19 cellular contexts compared by ENCODE assay signal in genomic region chr10:126634347-126634746, GRCh38. TPM values are rescaled to one million over a fixed set of nuclear protein-coding genes. Genes with fewer than 3 reads are reported as not detected.
DNase-seq lines count a peak whose midpoint lies in the region; ATAC-seq and TF ChIP-seq lines count a peak whose summit lies in the region.
"Had no signal": no experiment of that assay in that cellular context is flagged by ENCODE, and none has a peak within 500 bp of the region (broad histone marks: within the 10 kb centered on the region; RNA-seq: fewer than 3 reads in every experiment).

No MANE protein-coding gene starts in this region.

- H3K4me1 ChIP-seq in ascending aorta, result no peaks in the 10 kb centered on the region
- H3K4me1 ChIP-seq in right cardiac atrium (ENCODE audit: control insufficient read depth, insufficient read depth, low read length), result no peaks in the 10 kb centered on the region
- H3K4me1 ChIP-seq: A549, HAP-1 had no signal

- intact Hi-C loops in ascending aorta (cut with DNase I), result no loop called here
- intact Hi-C loops in right cardiac atrium (cut with DNase I), result no loop called here

- TF ChIP-seq CTCF in VCaP (conservative IDR thresholded peaks at IDR 0.05), result no peak
- no peak for TF ChIP-seq CTCF in ascending aorta (IDR thresholded peaks at IDR 0.05)

- no peaks in the 10 kb centered on the region for H3K9me3 ChIP-seq in ascending aorta
- H3K9me3 ChIP-seq in right cardiac atrium (ENCODE audit: control insufficient read depth, low read length), result no peaks in the 10 kb centered on the region
- H3K9me3 ChIP-seq: A549, HAP-1 had no signal

- no peak overlapping the region for H3K4me3 ChIP-seq in ascending aorta
- no peak overlapping the region for H3K4me3 ChIP-seq in right cardiac atrium (ENCODE audit: low read length)
- H3K4me3 ChIP-seq: A549, GM23248, HAP-1 had no signal

- H3K27me3 ChIP-seq in ascending aorta, result no peaks in the 10 kb centered on the region
- no peaks in the 10 kb centered on the region for H3K27me3 ChIP-seq in right cardiac atrium (ENCODE audit: control insufficient read depth, insufficient read depth)

- ATAC-seq in right cardiac atrium, result no peak
- ATAC-seq: A549 had no signal

- H3K36me3 ChIP-seq in ascending aorta, result no peaks in the 10 kb centered on the region
- H3K36me3 ChIP-seq: HAP-1 had no signal

- WGBS in right cardiac atrium, result 94% methylated on average over 2 of the region's 2 CpGs

- DNase-seq in COLO829 (ENCODE audit: low spot score), result peak; percentile 45
- DNase-seq in epithelial cell of prostate (ENCODE audit: low read depth, low spot score), result peak; percentile 10
- no peak for DNase-seq in ascending aorta (ENCODE audit: low spot score in 2 of 2)
- no peak for DNase-seq in NCI-H524 (lab: John Stamatoyannopoulos, UW)
- no peak for DNase-seq in right cardiac atrium
- DNase-seq: AML-193; CD4-positive, alpha-beta T cell; DMS153; DMS79; GDM1 had no signal

- H3K27ac ChIP-seq in VCaP (peak overlapping the region; percentile 64), epithelial cell of prostate (no peak overlapping the region), temporal lobe (ENCODE audit: low read depth, low read length) (peak overlapping the region; percentile 42), ascending aorta (no peak overlapping the region), right cardiac atrium (ENCODE audit: low read length) (no peak overlapping the region)
- H3K27ac ChIP-seq: 22Rv1, A549, C4-2B, GM23248 had no signal

RNA-seq across cellular contexts. Expression of gene C10orf90, which starts 36.1 kb away (rescaled TPM):
- 0.49 TPM for total RNA-seq in temporal lobe
- not detected for total RNA-seq in ascending aorta
- under 1 TPM in 1 of 4 donors, not detected in 3; 0.22 TPM for total RNA-seq in right cardiac atrium
- polyA plus RNA-seq in right cardiac atrium, result not detected
- total RNA-seq: CD4-positive, alpha-beta T cell; HT-29 had no signal
- polyA plus RNA-seq: BJ had no signal

Comparison
In these comparisons a context has a peak if more than half of its experiments do, and no peak if none do; other contexts are left out.
1. DNase-seq: peak in COLO829 (single experiment) and epithelial cell of prostate (single experiment); none in ascending aorta (0 of 2), NCI-H524 (0 of 2) and right cardiac atrium (0 of 3).
2. H3K27ac ChIP-seq: peak in VCaP (single experiment) and temporal lobe (single experiment); none in epithelial cell of prostate (single experiment), ascending aorta (0 of 2) and right cardiac atrium (single experiment).